ENCODE assay signal across 17 cellular contexts in genomic region chr5:62082370-62082778, GRCh38.
DNase-seq lines count a peak whose midpoint lies in the region; ATAC-seq and TF ChIP-seq lines count a peak whose summit lies in the region.
"Had no signal": no experiment of that assay in that cellular context is flagged by ENCODE, and none has a peak within 500 bp of the region (broad histone marks: within the 10 kb centered on the region; RNA-seq: fewer than 3 reads in every experiment).

No MANE protein-coding gene starts in this region.

- no peaks in the 10 kb centered on the region for H3K36me3 ChIP-seq in breast epithelium
- H3K36me3 ChIP-seq: neutrophil had no signal

- H3K27ac ChIP-seq in breast epithelium: no peak overlapping the region
- H3K27ac ChIP-seq: neutrophil had no signal

- no peak for TF ChIP-seq POLR2A in breast epithelium (IDR thresholded peaks at IDR 0.05)

- H3K9me3 Mint-ChIP-seq in MCF 10A (ENCODE audit: unreplicated experiment): no peaks in the 10 kb centered on the region
- H3K9me3 Mint-ChIP-seq: activated naive CD4-positive, alpha-beta T cell treated with anti-CD3 and anti-CD28 coated beads for 36 hours had no signal

- peaks cover 31% of the 10 kb centered on the region for H3K4me1 Mint-ChIP-seq in MCF 10A (ENCODE audit: insufficient read depth, unreplicated experiment)

- no peaks in the 10 kb centered on the region for H3K9me3 ChIP-seq in breast epithelium
- H3K9me3 ChIP-seq: neutrophil had no signal

- BruUV-seq in MCF 10A (replicated peaks; lab: Mats Ljungman, UMichigan): no TSS peak

- peak; percentile 70 for DNase-seq in MCF 10A (ENCODE audit: unreplicated experiment)
- no peak for DNase-seq in breast epithelium (ENCODE audit: low spot score in 2 of 2)
- DNase-seq in SK-N-DZ (ENCODE audit: low spot score): peak; percentile 49
- DNase-seq in fibroblast of the aortic adventitia (ENCODE audit: low read depth): peak; percentile 41
- DNase-seq in activated effector memory CD4-positive, alpha-beta T cell treated with Interleukin-2 at 50 U/mL for 16 hours: no peak
- no peak for DNase-seq in activated CD4-positive, alpha-beta T cell treated with anti-CD3 and anti-CD28 coated beads for 48 hours
- DNase-seq in dermis blood vessel endothelial cell: no peak
- DNase-seq: 8988T; activated CD8-positive, alpha-beta memory T cell treated with anti-CD3 and anti-CD28 coated beads for 24 hours; activated naive CD4-positive, alpha-beta T cell treated with anti-CD3 and anti-CD28 coated beads for 36 hours; cortex of kidney; DMS 273 treated with DMSO at 0.1 percent for 48 hours; NCI-H226; trophoblast cell had no signal

- no peak overlapping the region for H3K4me3 ChIP-seq in breast epithelium
- H3K4me3 ChIP-seq in fibroblast of the aortic adventitia (ENCODE audit: low read depth, low read length): no peak overlapping the region

- intact Hi-C loops in MCF 10A (cut with micrococcal nuclease) (no loop called here), breast epithelium (cut with DNase I; ENCODE audit: low total_unique reads) (loop anchor here (5.0 kb wide), 1 partner anchor 535 kb away; no protein-coding TSS in a partner anchor)

- POLR2A ChIA-PET in MCF 10A (lab: Yijun Ruan, JAX): interaction anchor here (0.6 to 3.6 kb wide), 3 partner anchors 11 to 74 kb away, joined by 3 to 23 read pairs (median 4); no protein-coding TSS in a partner anchor

- TF ChIP-seq CTCF in MCF 10A (IDR thresholded peaks at IDR 0.05; ENCODE audit: unreplicated experiment) (no peak), breast epithelium (IDR thresholded peaks at IDR 0.05) (no peak), fibroblast of the aortic adventitia (IDR thresholded peaks at IDR 0.05; ENCODE audit: insufficient read depth, low read length) (no peak)

- H3K27me3 ChIP-seq in breast epithelium: no peaks in the 10 kb centered on the region
- H3K27me3 ChIP-seq: neutrophil had no signal

- H3K27ac Mint-ChIP-seq in MCF 10A (ENCODE audit: low read depth, unreplicated experiment): no peak overlapping the region
- H3K27ac Mint-ChIP-seq: activated naive CD4-positive, alpha-beta T cell treated with anti-CD3 and anti-CD28 coated beads for 36 hours had no signal

- H3K27me3 Mint-ChIP-seq in MCF 10A (ENCODE audit: insufficient read depth, unreplicated experiment): no peaks in the 10 kb centered on the region

- peaks cover 5% of the 10 kb centered on the region for H3K36me3 Mint-ChIP-seq in MCF 10A (ENCODE audit: insufficient read depth, unreplicated experiment)

- no peaks in the 10 kb centered on the region for H3K4me1 ChIP-seq in breast epithelium

- CTCF ChIA-PET in MCF 10A (lab: Yijun Ruan, JAX): interaction anchor here (1.8 to 2.0 kb wide), 2 partner anchors 11 to 51 kb away, joined by 6 to 10 read pairs; no protein-coding TSS in a partner anchor

- ATAC-seq in HG03460 (IDR thresholded peaks at IDR 0.05; ENCODE audit: unreplicated experiment): no peak
- ATAC-seq: left lobe of liver had no signal

- no peak overlapping the region for H3K4me3 Mint-ChIP-seq in MCF 10A (ENCODE audit: unreplicated experiment)
- H3K4me3 Mint-ChIP-seq: activated naive CD4-positive, alpha-beta T cell treated with anti-CD3 and anti-CD28 coated beads for 36 hours had no signal

Comparison
In these comparisons a context has a peak if more than half of its experiments do, and no peak if none do; other contexts are left out.
1. DNase-seq: peak in MCF 10A (single experiment), SK-N-DZ (single experiment) and fibroblast of the aortic adventitia (single experiment); none in breast epithelium (0 of 2), activated effector memory CD4-positive, alpha-beta T cell treated with Interleukin-2 at 50 U/mL for 16 hours (single experiment), activated CD4-positive, alpha-beta T cell treated with anti-CD3 and anti-CD28 coated beads for 48 hours (single experiment) and dermis blood vessel endothelial cell (single experiment).